ENCODE assay signal across 1 cellular context in genomic region chr1:154178856-154179811, GRCh38.
A peak's percentile ranks its signal among the peaks of the same experiment; 100 is the strongest.
TF ChIP-seq lines count a peak whose summit lies in the region.

No MANE protein-coding gene starts in this region.

TF ChIP-seq in HepG2, 621 proteins besides CTCF, POLR2A, EP300 and RAD21 (continued from another document and continues in another):
- peak; percentile 96; the same call in 1 of the 2 replicates for TF ChIP-seq ZBTB39 (CRISPR knock-in tag; IDR thresholded peaks at IDR 0.05)
- no peak for TF ChIP-seq HIC2 (CRISPR knock-in tag; IDR thresholded peaks at IDR 0.05; ENCODE audit: low read depth)
- no peak for TF ChIP-seq ZNF609 (CRISPR knock-in tag; IDR thresholded peaks at IDR 0.05; ENCODE audit: borderline replicate concordance)
- TF ChIP-seq ZNF138 (CRISPR knock-in tag; IDR thresholded peaks at IDR 0.05; ENCODE audit: low read depth): no peak
- TF ChIP-seq E2F2 (CRISPR knock-in tag; IDR thresholded peaks at IDR 0.05; ENCODE audit: borderline replicate concordance): no peak
- TF ChIP-seq RELA (CRISPR knock-in tag; IDR thresholded peaks at IDR 0.05): no peak
- TF ChIP-seq U2AF1 (optimal IDR thresholded peaks at IDR 0.05; ENCODE audit: low read depth, low read length): no peak
- no peak for TF ChIP-seq AHDC1 (CRISPR knock-in tag; IDR thresholded peaks at IDR 0.05; ENCODE audit: borderline replicate concordance)
- no peak for TF ChIP-seq BRCA1 (CRISPR knock-in tag; IDR thresholded peaks at IDR 0.05)
- TF ChIP-seq ZNF75D (CRISPR knock-in tag; IDR thresholded peaks at IDR 0.05; ENCODE audit: borderline replicate concordance): no peak
- TF ChIP-seq ZBTB44 (CRISPR knock-in tag; IDR thresholded peaks at IDR 0.05): no peak
- TF ChIP-seq PHF21A (CRISPR knock-in tag; IDR thresholded peaks at IDR 0.05): no peak
- no peak for TF ChIP-seq TCF7L2 (IDR thresholded peaks at IDR 0.05; ENCODE audit: low read depth, low read length)
- TF ChIP-seq FOXM1 (CRISPR knock-in tag; IDR thresholded peaks at IDR 0.05): no peak
- TF ChIP-seq DNMT3B (CRISPR knock-in tag; conservative IDR thresholded peaks at IDR 0.05): no peak
- TF ChIP-seq ZNF350 (CRISPR knock-in tag; IDR thresholded peaks at IDR 0.05; ENCODE audit: borderline replicate concordance, low read depth): no peak
- TF ChIP-seq ESRRA (CRISPR knock-in tag; IDR thresholded peaks at IDR 0.05; ENCODE audit: low read depth): no peak
- TF ChIP-seq SRSF4 (IDR thresholded peaks at IDR 0.05; ENCODE audit: low read depth, low read length, poor library complexity, severe bottlenecking): no peak
- no peak for TF ChIP-seq ZSCAN21 (CRISPR knock-in tag; IDR thresholded peaks at IDR 0.05; ENCODE audit: borderline replicate concordance)
- TF ChIP-seq MED8 (CRISPR knock-in tag; IDR thresholded peaks at IDR 0.05; ENCODE audit: insufficient replicate concordance): no peak
- no peak for TF ChIP-seq ZNF354B (CRISPR knock-in tag; IDR thresholded peaks at IDR 0.05)
- TF ChIP-seq ZNF557 (CRISPR knock-in tag; IDR thresholded peaks at IDR 0.05): no peak
- TF ChIP-seq ZNF768 (CRISPR knock-in tag; IDR thresholded peaks at IDR 0.05): no peak
- no peak for TF ChIP-seq MEF2D (CRISPR knock-in tag; IDR thresholded peaks at IDR 0.05)
- no peak for TF ChIP-seq HMGA1 (CRISPR knock-in tag; conservative IDR thresholded peaks at IDR 0.05)
- no peak for TF ChIP-seq ATF7-NPFF (CRISPR knock-in tag; IDR thresholded peaks at IDR 0.05; ENCODE audit: low read depth)
- no peak for TF ChIP-seq ZFYVE20 (CRISPR knock-in tag; IDR thresholded peaks at IDR 0.05; ENCODE audit: borderline replicate concordance, low read depth)
- no peak for TF ChIP-seq ATF3 (CRISPR knock-in tag; IDR thresholded peaks at IDR 0.05)
- TF ChIP-seq TERF1 (CRISPR knock-in tag; IDR thresholded peaks at IDR 0.05): no peak
- TF ChIP-seq BORCS8-MEF2B (CRISPR knock-in tag; IDR thresholded peaks at IDR 0.05): no peak
- no peak for TF ChIP-seq ZMAT5 (CRISPR knock-in tag; IDR thresholded peaks at IDR 0.05; ENCODE audit: borderline replicate concordance, low read depth)
- TF ChIP-seq KDM5B (CRISPR knock-in tag; IDR thresholded peaks at IDR 0.05; ENCODE audit: borderline replicate concordance): no peak
- TF ChIP-seq ZNF629 (CRISPR knock-in tag; conservative IDR thresholded peaks at IDR 0.05): no peak
- no peak for TF ChIP-seq ZNF570 (CRISPR knock-in tag; IDR thresholded peaks at IDR 0.05; ENCODE audit: borderline replicate concordance)
- TF ChIP-seq ZGPAT (CRISPR knock-in tag; IDR thresholded peaks at IDR 0.05): no peak
- TF ChIP-seq SAP130 (CRISPR knock-in tag; IDR thresholded peaks at IDR 0.05; ENCODE audit: low read depth): peak; percentile 41; the same call in 1 of the 2 replicates
- no peak for TF ChIP-seq ZSCAN29 (CRISPR knock-in tag; conservative IDR thresholded peaks at IDR 0.05)
- TF ChIP-seq MLLT10 (CRISPR knock-in tag; IDR thresholded peaks at IDR 0.05): no peak
- no peak for TF ChIP-seq ZBTB3 (CRISPR knock-in tag; IDR thresholded peaks at IDR 0.05; ENCODE audit: borderline replicate concordance, low read depth)
